17 cellular contexts compared by ENCODE assay signal in genomic region chr15:46786886-46787285, GRCh38.
A peak's percentile ranks its signal among the peaks of the same experiment; 100 is the strongest.
DNase-seq lines count a peak whose midpoint lies in the region; ATAC-seq and TF ChIP-seq lines count a peak whose summit lies in the region.
"Had no signal": no experiment of that assay in that cellular context is flagged by ENCODE, and none has a peak within 500 bp of the region (broad histone marks: within the 10 kb centered on the region; RNA-seq: fewer than 3 reads in every experiment).

No MANE protein-coding gene starts in this region.

- no peak overlapping the region for H3K4me3 ChIP-seq in coronary artery
- H3K4me3 ChIP-seq: adrenal gland, upper lobe of right lung had no signal

- CTCF ChIA-PET in activated CD4-positive, alpha-beta memory T cell treated with anti-CD3 and anti-CD28 coated beads, Interleukin-2, amount 10 ng/mL, durations not matched to agents 7 days and 5 days (lab: Charles Lee), result no interaction called here

- H3K4me3 Mint-ChIP-seq in glutamatergic neuron (ENCODE audit: unreplicated experiment), result no peak overlapping the region
- H3K4me3 Mint-ChIP-seq in activated CD4-positive, alpha-beta memory T cell treated with anti-CD3 and anti-CD28 coated beads, Interleukin-2, amount 10 ng/mL, durations not matched to agents 7 days and 5 days, result no peak overlapping the region
- H3K4me3 Mint-ChIP-seq: IgD-negative memory B cell had no signal

- H3K27me3 Mint-ChIP-seq in glutamatergic neuron (ENCODE audit: unreplicated experiment), result no peaks in the 10 kb centered on the region
- H3K27me3 Mint-ChIP-seq in activated CD4-positive, alpha-beta memory T cell treated with anti-CD3 and anti-CD28 coated beads, Interleukin-2, amount 10 ng/mL, durations not matched to agents 7 days and 5 days, result no peaks in the 10 kb centered on the region
- H3K27me3 Mint-ChIP-seq: IgD-negative memory B cell had no signal

- H3K4me1 Mint-ChIP-seq in glutamatergic neuron (ENCODE audit: low read depth, unreplicated experiment), result peaks cover 24% of the 10 kb centered on the region
- H3K4me1 Mint-ChIP-seq in activated CD4-positive, alpha-beta memory T cell treated with anti-CD3 and anti-CD28 coated beads, Interleukin-2, amount 10 ng/mL, durations not matched to agents 7 days and 5 days, result no peaks in the 10 kb centered on the region
- H3K4me1 Mint-ChIP-seq: IgD-negative memory B cell had no signal

- DNase-seq in Ammon's horn (ENCODE audit: low spot score) (peak; percentile 32), Daoy (ENCODE audit: low read depth) (peak; percentile 2), NCI-H524 treated with DMSO at 0.1 percent for 48 hours (lab: John Stamatoyannopoulos, UW) (peak; percentile 41), glutamatergic neuron (no peak), coronary artery (ENCODE audit: low spot score) (no peak), foreskin keratinocyte (no peak)
- DNase-seq in activated CD4-positive, alpha-beta memory T cell treated with anti-CD3 and anti-CD28 coated beads, Interleukin-2, amount 10 ng/mL, durations not matched to agents 7 days and 5 days, result no peak
- DNase-seq: AML-193; cerebellar nuclear complex; DND-41; stimulated activated CD4-positive, alpha-beta T cell treated with anti-CD3 and anti-CD28 coated beads, Interleukin-4, amount 100 ng/mL, for 24 hours; upper lobe of right lung had no signal

- H3K27me3 ChIP-seq in foreskin keratinocyte, result no peaks in the 10 kb centered on the region
- H3K27me3 ChIP-seq: adrenal gland, neutrophil, upper lobe of right lung had no signal

- POLR2A ChIA-PET in activated CD4-positive, alpha-beta memory T cell treated with anti-CD3 and anti-CD28 coated beads, Interleukin-2, amount 10 ng/mL, durations not matched to agents 7 days and 5 days (lab: Charles Lee), result no interaction called here

- H3K27ac ChIP-seq in coronary artery (no peak overlapping the region), foreskin keratinocyte (no peak overlapping the region)
- H3K27ac ChIP-seq: adrenal gland, neutrophil, upper lobe of right lung had no signal

- TF ChIP-seq CTCF in glutamatergic neuron (IDR thresholded peaks at IDR 0.05; ENCODE audit: partially characterized antibody, unreplicated experiment), result no peak
- TF ChIP-seq CTCF in coronary artery (IDR thresholded peaks at IDR 0.05), result no peak
- no peak for TF ChIP-seq CTCF in foreskin keratinocyte (conservative IDR thresholded peaks at IDR 0.05)

- peak overlapping the region; percentile 24 for H3K27ac Mint-ChIP-seq in glutamatergic neuron (ENCODE audit: unreplicated experiment)
- H3K27ac Mint-ChIP-seq in activated CD4-positive, alpha-beta memory T cell treated with anti-CD3 and anti-CD28 coated beads, Interleukin-2, amount 10 ng/mL, durations not matched to agents 7 days and 5 days, result no peak overlapping the region
- H3K27ac Mint-ChIP-seq: IgD-negative memory B cell had no signal

- no peaks in the 10 kb centered on the region for H3K9me3 Mint-ChIP-seq in glutamatergic neuron (ENCODE audit: unreplicated experiment)
- peaks cover 13% of the 10 kb centered on the region for H3K9me3 Mint-ChIP-seq in activated CD4-positive, alpha-beta memory T cell treated with anti-CD3 and anti-CD28 coated beads, Interleukin-2, amount 10 ng/mL, durations not matched to agents 7 days and 5 days

- ATAC-seq in HG03196 (IDR thresholded peaks at IDR 0.05; ENCODE audit: unreplicated experiment) (no peak), foreskin keratinocyte (no peak)
- ATAC-seq: HCT116, upper lobe of right lung had no signal

- H3K36me3 Mint-ChIP-seq in glutamatergic neuron (ENCODE audit: unreplicated experiment), result no peaks in the 10 kb centered on the region
- no peaks in the 10 kb centered on the region for H3K36me3 Mint-ChIP-seq in activated CD4-positive, alpha-beta memory T cell treated with anti-CD3 and anti-CD28 coated beads, Interleukin-2, amount 10 ng/mL, durations not matched to agents 7 days and 5 days (ENCODE audit: low read depth)
- H3K36me3 Mint-ChIP-seq: IgD-negative memory B cell had no signal

- H3K4me1 ChIP-seq in foreskin keratinocyte, result no peaks in the 10 kb centered on the region
- H3K4me1 ChIP-seq: adrenal gland, upper lobe of right lung had no signal

Comparison
In these comparisons a context has a peak if more than half of its experiments do, and no peak if none do; other contexts are left out.
1. DNase-seq: peak in Ammon's horn (single experiment), Daoy (single experiment) and NCI-H524 treated with DMSO at 0.1 percent for 48 hours (single experiment); none in glutamatergic neuron (single experiment), activated CD4-positive, alpha-beta memory T cell treated with anti-CD3 and anti-CD28 coated beads, Interleukin-2, amount 10 ng/mL, durations not matched to agents 7 days and 5 days (single experiment), coronary artery (single experiment) and foreskin keratinocyte (0 of 2).